In genomic region chr6:30821862-30822784, GRCh38 we compare ENCODE assay signal across 9 cellular contexts.
DNase-seq lines count a peak whose midpoint lies in the region; ATAC-seq, FAIRE-seq and TF ChIP-seq lines count a peak whose summit lies in the region.
"Had no signal": no experiment of that assay in that cellular context is flagged by ENCODE, and none has a peak within 500 bp of the region (broad histone marks: within the 10 kb centered on the region; RNA-seq: fewer than 3 reads in every experiment).

No MANE protein-coding gene starts in this region.

- DNase-seq in Ammon's horn (ENCODE audit: low spot score), result peak; percentile 58
- peak; percentile 28 for DNase-seq in GM12891 (ENCODE audit: insufficient read length, low spot score)
- DNase-seq in T-cell, result peak in 1 of 34 experiments; percentile 6
- DNase-seq in fibroblast of the aortic adventitia (ENCODE audit: low read depth), result peak; percentile 65
- DNase-seq in psoas muscle, result no peak
- no peak for DNase-seq in activated naive CD4-positive, alpha-beta T cell treated with Interleukin-2 at 50 U/mL for 16 hours
- no peak for DNase-seq in NCI-H1930 (lab: John Stamatoyannopoulos, UW)

- CTCF ChIA-PET in T-cell (lab: Charles Lee), result interaction anchor here (0.6 to 3.5 kb wide), 7 partner anchors 8 to 271 kb away, joined by 3 to 23 read pairs (median 4); no protein-coding TSS in a partner anchor

- no peaks in the 10 kb centered on the region for H3K27me3 ChIP-seq in psoas muscle (ENCODE audit: insufficient read depth in 3 of 3, low read length in 2 of 3)

- no peaks in the 10 kb centered on the region for H3K9me3 ChIP-seq in psoas muscle

- POLR2A ChIA-PET in T-cell (lab: Charles Lee), result no interaction called here

- H3K4me3 Mint-ChIP-seq in T-cell, result no peak overlapping the region

- TF ChIP-seq POLR2A in GM12891 (IDR thresholded peaks at IDR 0.05; ENCODE audit: low read depth, low read length), result no peak

- H3K4me3 ChIP-seq in fibroblast of the aortic adventitia (ENCODE audit: low read depth, low read length), result no peak overlapping the region
- no peak overlapping the region for H3K4me3 ChIP-seq in psoas muscle
- H3K4me3 ChIP-seq: lung had no signal

- H3K4me1 ChIP-seq in psoas muscle, result peaks cover 20% of the 10 kb centered on the region

- intact Hi-C loops in psoas muscle (cut with DNase I), result loop anchor here (5.0 kb wide), 3 partner anchors 40 to 265 kb away; no protein-coding TSS in a partner anchor

- ATAC-seq in T-cell (replicated peaks in 1 of 4), result peak in 1 of 4 experiments; percentile 38
- peak in 1 of 4 donors; percentile 44 for ATAC-seq in psoas muscle
- no peak for ATAC-seq in HG03439 (IDR thresholded peaks at IDR 0.05; ENCODE audit: unreplicated experiment)

- TF ChIP-seq CTCF in fibroblast of the aortic adventitia (IDR thresholded peaks at IDR 0.05; ENCODE audit: insufficient read depth, low read length), result peak; percentile 44
- TF ChIP-seq CTCF in psoas muscle (IDR thresholded peaks at IDR 0.05), result peak; percentile 44

- H3K9me3 Mint-ChIP-seq in T-cell, result no peaks in the 10 kb centered on the region

- no peaks in the 10 kb centered on the region for H3K36me3 ChIP-seq in psoas muscle (ENCODE audit: insufficient read depth in 1 of 2, low read depth in 1 of 2)

- peak overlapping the region; percentile 16 for H3K27ac ChIP-seq in psoas muscle

- peaks cover 50 to 80% (median 65%) of the 10 kb centered on the region in 3 donors for H3K4me1 Mint-ChIP-seq in T-cell

- H3K27ac Mint-ChIP-seq in T-cell, result peak overlapping the region; percentile 79 to 83

- peaks cover 19% of the 10 kb centered on the region for H3K36me3 Mint-ChIP-seq in T-cell

- peak; percentile 41 for FAIRE-seq in GM12891 (lab: Jason Lieb, UNC)

- 42 to 64% (median 42%) methylated on average over 6 of the region's 6 CpGs for WGBS in psoas muscle, 3 donors

- H3K27me3 Mint-ChIP-seq in T-cell, result no peaks in the 10 kb centered on the region

TF ChIP-seq in GM12891, 5 proteins besides CTCF, POLR2A, EP300 and RAD21:
- no peak for TF ChIP-seq POU2F2 (IDR thresholded peaks at IDR 0.05; ENCODE audit: low read depth, low read length)
- TF ChIP-seq SPI1 (IDR thresholded peaks at IDR 0.05; ENCODE audit: low read depth, low read length), result peak; percentile 76

Comparison
In these comparisons a context has a peak if more than half of its experiments do, and no peak if none do; other contexts are left out.
1. DNase-seq: peak in Ammon's horn (single experiment), GM12891 (single experiment) and fibroblast of the aortic adventitia (single experiment); none in psoas muscle (0 of 2), activated naive CD4-positive, alpha-beta T cell treated with Interleukin-2 at 50 U/mL for 16 hours (single experiment) and NCI-H1930 (0 of 2).